15 cellular contexts compared by ENCODE assay signal in the genomic region with DNA sequence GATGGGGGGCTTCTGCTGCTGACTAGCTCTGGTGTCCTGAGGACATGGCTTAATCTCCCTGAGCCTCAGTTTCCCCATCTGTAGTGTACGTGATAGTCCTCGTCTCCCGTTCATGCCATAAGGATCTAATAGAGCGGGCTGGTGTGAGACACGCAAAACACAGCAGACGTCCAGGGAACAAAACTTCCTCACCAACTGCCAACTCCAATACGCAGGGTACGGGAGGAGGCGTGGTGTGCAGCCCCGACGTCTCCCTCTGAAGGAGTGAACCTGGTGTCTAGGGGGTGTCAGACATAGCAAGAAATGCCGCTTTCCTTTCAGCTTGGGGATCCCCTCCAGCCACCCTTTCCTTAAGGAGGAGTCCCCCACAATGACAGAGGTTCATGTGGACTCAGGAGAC. TPM values are rescaled to one million over a fixed set of nuclear protein-coding genes. Genes with fewer than 3 reads are reported as not detected.
"Had no signal": no experiment of that assay in that cellular context is flagged by ENCODE, and none has a peak within 500 bp of the region (broad histone marks: within the 10 kb centered on the region; RNA-seq: fewer than 3 reads in every experiment).

No MANE protein-coding gene starts in this region.

- FAIRE-seq: keratinocyte had no signal

- H3K9me3 ChIP-seq: gastrocnemius medialis had no signal

- H3K4me3 Mint-ChIP-seq: activated naive CD8-positive, alpha-beta T cell treated with anti-CD3 and anti-CD28 coated beads for 36 hours; activated T-cell treated with anti-CD3 and anti-CD28 coated beads, Interleukin-2, amount 50 U/mL, for 4 hours; naive thymus-derived CD4-positive, alpha-beta T cell; T-helper 2 cell treated with Interferon-gamma antibody and Interleukin-4, amounts not matched to agents 5 μg/mL and 100 μg/mL, for 36 hours; type B pancreatic cell had no signal

- H3K27ac Mint-ChIP-seq: activated naive CD8-positive, alpha-beta T cell treated with anti-CD3 and anti-CD28 coated beads for 36 hours; naive thymus-derived CD4-positive, alpha-beta T cell; T-helper 2 cell treated with Interferon-gamma antibody and Interleukin-4, amounts not matched to agents 5 μg/mL and 100 μg/mL, for 36 hours had no signal

- H3K27me3 ChIP-seq: gastrocnemius medialis, heart right ventricle, SJCRH30 had no signal

- ATAC-seq: activated T-cell treated with anti-CD3 and anti-CD28 coated beads, Interleukin-2, amount 50 U/mL, for 4 hours; gastrocnemius medialis; naive thymus-derived CD4-positive, alpha-beta T cell had no signal

- H3K27me3 Mint-ChIP-seq: type B pancreatic cell had no signal

- H3K27ac ChIP-seq: gastrocnemius medialis, SJCRH30 had no signal

- H3K4me1 ChIP-seq: SJCRH30 had no signal

- H3K4me3 ChIP-seq: gastrocnemius medialis, heart right ventricle, SJCRH30 had no signal

- DNase-seq: activated CD4-positive, alpha-beta T cell treated with anti-CD3 and anti-CD28 coated beads, Interleukin-2, amount 50 U/mL, for 48 hours; activated CD4-positive, CD25-positive, alpha-beta regulatory T cell treated with anti-CD3 and anti-CD28 coated beads, Interleukin-2, amount 50 U/mL, for 72 hours; activated naive CD8-positive, alpha-beta T cell treated with anti-CD3 and anti-CD28 coated beads for 36 hours; activated T-cell treated with anti-CD3 and anti-CD28 coated beads, Interleukin-2, amount 50 U/mL, for 4 hours; anterior cingulate cortex; gastrocnemius medialis; heart right ventricle; naive thymus-derived CD4-positive, alpha-beta T cell; SJCRH30; stimulated activated CD4-positive, alpha-beta T cell treated with anti-CD3 and anti-CD28 coated beads, Interleukin-15, amount 100 ng/mL, for 24 hours; stimulated activated CD4-positive, alpha-beta T cell treated with anti-CD3 and anti-CD28 coated beads, Interleukin-4, amount 100 ng/mL, for 24 hours; SW 1271 had no signal

- H3K36me3 Mint-ChIP-seq: activated naive CD8-positive, alpha-beta T cell treated with anti-CD3 and anti-CD28 coated beads for 36 hours had no signal

- H3K36me3 ChIP-seq: gastrocnemius medialis, SJCRH30 had no signal

RNA-seq across cellular contexts. Expression of gene SMAD6, which starts 55.0 kb away (rescaled TPM):
- polyA plus RNA-seq: naive thymus-derived CD4-positive, alpha-beta T cell had no signal
